In genomic region chr19:8320564-8321066, GRCh38 we compare ENCODE assay signal across 1 cellular context.
TF ChIP-seq lines count a peak whose summit lies in the region.

No MANE protein-coding gene starts in this region.

TF ChIP-seq in endothelial cell of umbilical vein, 7 proteins besides CTCF, POLR2A, EP300 and RAD21:
- TF ChIP-seq EZH2 (IDR thresholded peaks at IDR 0.05; ENCODE audit: borderline replicate concordance, low read depth, low read length, severe bottlenecking) (no peak), POLR2AphosphoS5 (IDR thresholded peaks at IDR 0.05; ENCODE audit: insufficient read depth, low read depth, low read length) (no peak), FOS (IDR thresholded peaks at IDR 0.05; ENCODE audit: borderline replicate concordance, insufficient read depth, low read length) (no peak), GATA2 (IDR thresholded peaks at IDR 0.05; ENCODE audit: insufficient read depth, insufficient read length, low read depth, low read length) (no peak), JUN (IDR thresholded peaks at IDR 0.05; ENCODE audit: borderline replicate concordance, insufficient read depth, insufficient read length, low read depth) (no peak), MYC (IDR thresholded peaks at IDR 0.05; ENCODE audit: low read depth, low read length) (no peak)
- TF ChIP-seq, protein P1, sequence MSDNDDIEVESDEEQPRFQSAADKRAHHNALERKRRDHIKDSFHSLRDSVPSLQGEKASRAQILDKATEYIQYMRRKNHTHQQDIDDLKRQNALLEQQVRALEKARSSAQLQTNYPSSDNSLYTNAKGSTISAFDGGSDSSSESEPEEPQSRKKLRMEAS (IDR thresholded peaks at IDR 0.05; ENCODE audit: insufficient read depth, insufficient read length), result no peak
